9 cellular contexts compared by ENCODE assay signal in the genomic region with DNA sequence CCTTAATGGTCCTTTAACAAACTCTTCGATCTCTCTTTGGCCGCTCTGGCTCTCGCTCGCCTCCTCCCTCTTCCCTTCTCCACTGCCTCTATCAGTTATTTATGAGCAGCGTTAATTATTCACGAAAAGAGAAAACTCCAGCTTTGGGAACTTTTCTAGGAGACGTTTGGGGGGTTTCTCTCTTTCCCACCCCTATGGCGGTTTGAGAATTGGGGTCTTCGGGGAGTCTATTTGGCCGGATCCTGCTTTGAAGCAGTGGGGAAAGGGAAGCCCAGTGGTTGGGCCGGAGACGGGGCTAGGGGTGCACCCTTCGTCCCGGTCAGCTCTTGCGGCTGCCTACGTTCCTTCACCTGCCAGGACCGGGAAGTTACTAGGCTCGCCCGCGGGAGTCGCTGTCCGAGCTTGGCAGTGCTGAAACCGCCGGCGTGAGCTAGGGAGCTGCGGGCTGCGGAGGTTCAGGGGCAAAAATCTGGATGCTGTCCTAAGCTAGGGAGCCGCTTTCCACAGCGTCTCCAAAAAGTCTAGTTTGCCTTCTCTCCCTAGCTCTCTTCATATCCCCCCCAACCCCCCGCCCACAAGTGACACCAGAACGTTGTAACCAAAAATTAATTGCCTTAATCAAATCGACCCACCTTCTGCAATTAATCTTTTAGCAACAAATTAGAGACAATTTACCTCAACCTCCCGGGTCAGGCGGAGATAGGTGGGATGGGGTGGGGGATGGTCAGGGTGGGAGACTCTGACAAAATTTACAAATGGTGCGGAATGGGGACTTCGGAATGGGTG. TPM values are rescaled to one million over a fixed set of nuclear protein-coding genes. Genes with fewer than 3 reads are reported as not detected.
DNase-seq lines count a peak whose midpoint lies in the region; ATAC-seq and TF ChIP-seq lines count a peak whose summit lies in the region.
"Had no signal": no experiment of that assay in that cellular context is flagged by ENCODE, and none has a peak within 500 bp of the region (broad histone marks: within the 10 kb centered on the region; RNA-seq: fewer than 3 reads in every experiment).

No MANE protein-coding gene starts in this region.

- H3K79me2 ChIP-seq in hepatocyte: no peaks in the 10 kb centered on the region

- no peak overlapping the region for H3K27ac ChIP-seq in hepatocyte
- no peak overlapping the region for H3K27ac ChIP-seq in upper lobe of right lung
- H3K27ac ChIP-seq in ovary: no peak overlapping the region

- H3K27me3 ChIP-seq in hepatocyte (peaks cover 100% of the 10 kb centered on the region), upper lobe of right lung (peaks cover 94% of the 10 kb centered on the region), ovary (no peaks in the 10 kb centered on the region)

- CTCF ChIA-PET in activated CD8-positive, alpha-beta T cell treated with anti-CD3 and anti-CD28 coated beads for 36 hours (lab: Charles Lee): interaction anchor here (0.8 to 1.1 kb wide), 2 partner anchors 10 to 13 kb away, joined by 3 to 4 read pairs; no protein-coding TSS in a partner anchor

- H3K27me3 Mint-ChIP-seq in activated CD8-positive, alpha-beta T cell treated with anti-CD3 and anti-CD28 coated beads for 36 hours: peaks cover 75% of the 10 kb centered on the region

- no peak overlapping the region for H3K27ac Mint-ChIP-seq in activated CD8-positive, alpha-beta T cell treated with anti-CD3 and anti-CD28 coated beads for 36 hours

- ATAC-seq in activated CD8-positive, alpha-beta T cell treated with anti-CD3 and anti-CD28 coated beads for 36 hours: no peak
- ATAC-seq in upper lobe of right lung: peak; percentile 81
- ATAC-seq in HG03442 (IDR thresholded peaks at IDR 0.05; ENCODE audit: unreplicated experiment): no peak

- no peaks in the 10 kb centered on the region for H3K4me1 ChIP-seq in hepatocyte (ENCODE audit: insufficient read depth)
- no peaks in the 10 kb centered on the region for H3K4me1 ChIP-seq in upper lobe of right lung
- H3K4me1 ChIP-seq in ovary (ENCODE audit: insufficient read depth): no peaks in the 10 kb centered on the region
- H3K4me1 ChIP-seq: Caco-2 had no signal

- POLR2A ChIA-PET in activated CD8-positive, alpha-beta T cell treated with anti-CD3 and anti-CD28 coated beads for 36 hours (lab: Charles Lee): no interaction called here

- no peaks in the 10 kb centered on the region for H4K20me1 ChIP-seq in hepatocyte (ENCODE audit: insufficient read depth, poor library complexity, severe bottlenecking)

- no peak overlapping the region for H3K4me3 Mint-ChIP-seq in activated CD8-positive, alpha-beta T cell treated with anti-CD3 and anti-CD28 coated beads for 36 hours

- H3K4me3 ChIP-seq in hepatocyte: no peak overlapping the region
- no peak overlapping the region for H3K4me3 ChIP-seq in upper lobe of right lung
- no peak overlapping the region for H3K4me3 ChIP-seq in ovary

- H3K36me3 Mint-ChIP-seq in activated CD8-positive, alpha-beta T cell treated with anti-CD3 and anti-CD28 coated beads for 36 hours (ENCODE audit: low read depth): no peaks in the 10 kb centered on the region

- peaks cover 1% of the 10 kb centered on the region for H3K9me3 Mint-ChIP-seq in activated CD8-positive, alpha-beta T cell treated with anti-CD3 and anti-CD28 coated beads for 36 hours

- peak in 2 of 3 donors; percentile 15 to 23 for DNase-seq in stimulated activated CD4-positive, alpha-beta T cell treated with anti-CD3 and anti-CD28 coated beads, Interleukin-12 subunit alpha, Interleukin-12 subunit beta, amount 100 ng/mL, for 48 hours (ENCODE audit: low read depth in 2 of 3, low spot score in 1 of 3)
- DNase-seq in stimulated activated CD4-positive, alpha-beta T cell treated with anti-CD3 and anti-CD28 coated beads, Interleukin-4, amount 100 ng/mL, for 24 hours: no peak
- peak; percentile 55 for DNase-seq in activated CD8-positive, alpha-beta T cell treated with anti-CD3 and anti-CD28 coated beads for 36 hours
- DNase-seq in hepatocyte (ENCODE audit: low spot score) (peak; percentile 81), upper lobe of right lung (peak; percentile 87), ovary (no peak), occipital lobe (lab: John Stamatoyannopoulos, UW) (no peak)

- WGBS in hepatocyte (ENCODE audit: low lambda C conversion rate, missing lambda C conversion rate): 12% methylated on average over 34 of the region's 36 CpGs
- WGBS in ovary, 3 donors: 3 to 5% (median 5%) methylated on average over 36 of the region's 36 CpGs

- no peaks in the 10 kb centered on the region for H3K9me3 ChIP-seq in hepatocyte (ENCODE audit: low read depth)
- H3K9me3 ChIP-seq in upper lobe of right lung: no peaks in the 10 kb centered on the region
- peaks cover 0 to 14% of the 10 kb centered on the region in 2 donors for H3K9me3 ChIP-seq in ovary
- H3K9me3 ChIP-seq: Caco-2 had no signal

- H3K4me2 ChIP-seq in hepatocyte: no peak overlapping the region

- TF ChIP-seq CTCF in activated CD8-positive, alpha-beta T cell treated with anti-CD3 and anti-CD28 coated beads for 36 hours (IDR thresholded peaks at IDR 0.05): no peak
- TF ChIP-seq CTCF in hepatocyte (IDR thresholded peaks at IDR 0.05; ENCODE audit: poor library complexity) (no peak), upper lobe of right lung (IDR thresholded peaks at IDR 0.05) (no peak), ovary (IDR thresholded peaks at IDR 0.05) (no peak)

- H3K9me2 ChIP-seq in hepatocyte (replicated peaks; ENCODE audit: insufficient read depth): no peaks in the 10 kb centered on the region

- no peaks in the 10 kb centered on the region for H3K36me3 ChIP-seq in hepatocyte (replicated peaks; ENCODE audit: insufficient read depth, low read depth)
- no peaks in the 10 kb centered on the region for H3K36me3 ChIP-seq in upper lobe of right lung
- H3K36me3 ChIP-seq in ovary: no peaks in the 10 kb centered on the region

- TF ChIP-seq EP300 in ovary (IDR thresholded peaks at IDR 0.05): no peak

- H2AFZ ChIP-seq in hepatocyte: no peak overlapping the region

- no peak for TF ChIP-seq POLR2A in ovary (IDR thresholded peaks at IDR 0.05)

- intact Hi-C loops in activated CD8-positive, alpha-beta T cell treated with anti-CD3 and anti-CD28 coated beads for 36 hours (cut with micrococcal nuclease): no loop called here
- intact Hi-C loops in upper lobe of right lung (cut with DNase I): no loop called here
- intact Hi-C loops in ovary (cut with DNase I): no loop called here

- no peaks in the 10 kb centered on the region for H3K4me1 Mint-ChIP-seq in activated CD8-positive, alpha-beta T cell treated with anti-CD3 and anti-CD28 coated beads for 36 hours (ENCODE audit: low read depth)

RNA-seq across cellular contexts. Expression of a gene that starts 8.9 kb away (rescaled TPM):
- not detected for total RNA-seq in activated CD8-positive, alpha-beta T cell treated with anti-CD3 and anti-CD28 coated beads for 36 hours
- not detected in 2 replicates for total RNA-seq in hepatocyte
- polyA plus RNA-seq in hepatocyte: not detected in 2 replicates
- not detected for total RNA-seq in upper lobe of right lung
- not detected for total RNA-seq in ovary
- under 1 TPM in 1 of 2 donors, not detected in 1; 0.01 TPM for polyA plus RNA-seq in ovary
- total RNA-seq in occipital lobe: not detected
- total RNA-seq: Caco-2 had no signal

Comparison
In these comparisons a context has a peak if more than half of its experiments do, and no peak if none do; other contexts are left out.
1. DNase-seq: peak in stimulated activated CD4-positive, alpha-beta T cell treated with anti-CD3 and anti-CD28 coated beads, Interleukin-12 subunit alpha, Interleukin-12 subunit beta, amount 100 ng/mL, for 48 hours (2 of 3), activated CD8-positive, alpha-beta T cell treated with anti-CD3 and anti-CD28 coated beads for 36 hours (single experiment), hepatocyte (single experiment) and upper lobe of right lung (single experiment); none in stimulated activated CD4-positive, alpha-beta T cell treated with anti-CD3 and anti-CD28 coated beads, Interleukin-4, amount 100 ng/mL, for 24 hours (single experiment), ovary (0 of 5) and occipital lobe (single experiment).